In the genomic region with DNA sequence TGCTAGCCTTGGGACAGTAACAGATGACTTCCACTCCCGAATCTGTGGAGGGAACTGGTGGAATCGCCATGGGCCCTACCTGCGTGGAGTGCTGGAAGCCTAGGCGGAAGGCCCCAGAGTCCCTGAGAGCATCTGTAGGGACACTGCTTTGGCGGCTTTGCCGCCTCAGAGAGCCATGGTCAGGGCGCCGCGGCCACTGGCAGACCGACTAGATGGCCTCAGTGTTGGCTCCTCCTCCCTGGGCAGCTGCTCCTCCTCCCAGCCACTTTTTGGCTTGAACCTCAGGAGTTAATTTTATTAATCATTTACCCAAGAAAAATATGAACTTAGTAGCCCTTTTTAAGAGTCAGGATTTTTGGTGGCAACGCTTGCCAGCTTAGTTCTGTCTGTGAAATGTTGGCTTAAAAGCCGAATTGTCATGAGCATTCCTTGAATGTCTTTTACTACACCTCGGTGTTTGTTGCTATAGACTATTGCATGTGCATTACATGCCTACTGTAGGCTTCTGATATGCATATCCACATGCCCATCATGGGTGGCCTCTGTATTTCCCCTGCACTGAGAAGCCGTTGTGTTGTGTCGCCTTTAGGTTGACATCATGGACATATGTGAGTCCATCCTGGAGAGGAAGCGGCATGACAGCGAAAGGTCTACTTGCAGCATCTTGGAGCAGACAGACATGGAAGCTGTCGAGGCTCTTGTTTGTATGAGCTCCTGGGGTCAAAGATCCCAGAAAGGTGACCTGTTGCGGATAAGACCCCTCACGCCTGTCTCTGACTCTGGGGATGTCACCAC, we compare ENCODE assay signal across 16 cellular contexts.
DNase-seq lines count a peak whose midpoint lies in the region; ATAC-seq and TF ChIP-seq lines count a peak whose summit lies in the region.
"Had no signal": no experiment of that assay in that cellular context is flagged by ENCODE, and none has a peak within 500 bp of the region (broad histone marks: within the 10 kb centered on the region; RNA-seq: fewer than 3 reads in every experiment).

No MANE protein-coding gene starts in this region.

- H3K27ac ChIP-seq in BLaER1 (no peak overlapping the region), RWPE1 (peak overlapping the region; percentile 96), parathyroid adenoma (peak overlapping the region; percentile 33)
- H3K27ac ChIP-seq: epithelial cell of prostate, HL-60 had no signal

- TF ChIP-seq CTCF in RWPE1 (conservative IDR thresholded peaks at IDR 0.05; ENCODE audit: low read depth) (no peak), parathyroid adenoma (IDR thresholded peaks at IDR 0.05) (no peak)

- peaks cover 19% of the 10 kb centered on the region for H3K9me3 ChIP-seq in BLaER1
- no peaks in the 10 kb centered on the region for H3K9me3 ChIP-seq in parathyroid adenoma (ENCODE audit: control insufficient read depth, low read length)

- POLR2A ChIA-PET in RWPE1 (lab: Yijun Ruan, JAX; ENCODE audit: low non-redundant PET) = no interaction called here

- peaks cover 55% of the 10 kb centered on the region for H3K4me1 ChIP-seq in BLaER1
- peaks cover 32% of the 10 kb centered on the region for H3K4me1 ChIP-seq in parathyroid adenoma

- H3K27me3 ChIP-seq in BLaER1 (no peaks in the 10 kb centered on the region), parathyroid adenoma (ENCODE audit: control insufficient read depth, insufficient read depth, low read length) (no peaks in the 10 kb centered on the region)

- H3K4me2 ChIP-seq in BLaER1 (peak overlapping the region; percentile 94), parathyroid adenoma (ENCODE audit: low read length) (no peak overlapping the region)

- H2AFZ ChIP-seq in parathyroid adenoma = no peak overlapping the region

- peaks cover 19% of the 10 kb centered on the region for H3K79me2 ChIP-seq in parathyroid adenoma

- no peak for ATAC-seq in HG03196 (IDR thresholded peaks at IDR 0.05; ENCODE audit: unreplicated experiment)
- no peak for ATAC-seq in HG03378 (IDR thresholded peaks at IDR 0.05; ENCODE audit: unreplicated experiment)
- ATAC-seq: GM12878 had no signal

- H3K36me3 ChIP-seq in BLaER1 = peaks cover 53% of the 10 kb centered on the region
- H3K36me3 ChIP-seq in parathyroid adenoma (ENCODE audit: control insufficient read depth, insufficient read depth, low read length) = no peaks in the 10 kb centered on the region

- CTCF ChIA-PET in RWPE1 (lab: Yijun Ruan, JAX) = interaction anchor here (0.7 to 1.2 kb wide), 3 partner anchors 26 to 389 kb away, joined by 3 to 4 read pairs (median 3); no protein-coding TSS in a partner anchor

- H3K4me3 ChIP-seq in BLaER1 = no peak overlapping the region
- no peak overlapping the region for H3K4me3 ChIP-seq in parathyroid adenoma (ENCODE audit: low read depth, low read length)
- H3K4me3 ChIP-seq: GM12878 had no signal

- H3K9ac ChIP-seq in BLaER1 (no peak overlapping the region; the same call in 1 of the 2 replicates), parathyroid adenoma (no peak overlapping the region)

- DNase-seq in RWPE1 (ENCODE audit: low spot score) (no peak), glomerular visceral epithelial cell (ENCODE audit: extremely low spot score) (peak; percentile 13), UCSD-AML1 (lab: John Stamatoyannopoulos, UW; ENCODE audit: unreplicated experiment) (no peak)
- DNase-seq in effector CD8-positive, alpha-beta T cell (lab: John Stamatoyannopoulos, UW) = no peak
- DNase-seq: COR-L47; MV-4-11; NCI-H69; stimulated activated CD4-positive, alpha-beta T cell treated with anti-CD3 and anti-CD28 coated beads, Interleukin-4, amount 100 ng/mL, for 1 hour; SW 1271 had no signal

- peaks cover 65% of the 10 kb centered on the region for H4K20me1 ChIP-seq in BLaER1
